1 cellular context compared by ENCODE assay signal in the genomic region with DNA sequence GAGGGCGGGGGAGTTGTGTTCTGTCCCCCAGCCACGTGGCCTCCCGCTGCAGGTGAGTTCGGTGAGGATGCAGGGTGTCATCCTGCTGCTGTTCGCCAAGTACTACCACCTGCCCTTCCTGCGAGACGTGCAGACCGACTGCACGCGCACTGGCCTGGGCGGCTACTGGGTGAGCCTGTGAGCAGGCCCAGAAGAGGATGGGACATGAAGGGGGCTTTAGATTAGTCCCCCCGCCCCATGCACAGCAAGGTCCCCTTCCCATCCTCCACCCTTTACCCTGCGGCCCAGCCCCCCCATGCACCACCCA.
TF ChIP-seq lines count a peak whose summit lies in the region.

No MANE protein-coding gene starts in this region.

TF ChIP-seq in IMR-90, 13 proteins besides CTCF, POLR2A, EP300 and RAD21:
- TF ChIP-seq SMC3 (IDR thresholded peaks at IDR 0.05; ENCODE audit: low read depth, low read length) (no peak), BHLHE40 (IDR thresholded peaks at IDR 0.05; ENCODE audit: low read depth, low read length) (no peak), RCOR1 (IDR thresholded peaks at IDR 0.05; ENCODE audit: insufficient replicate concordance, low read length) (no peak)
- TF ChIP-seq, protein P1, sequence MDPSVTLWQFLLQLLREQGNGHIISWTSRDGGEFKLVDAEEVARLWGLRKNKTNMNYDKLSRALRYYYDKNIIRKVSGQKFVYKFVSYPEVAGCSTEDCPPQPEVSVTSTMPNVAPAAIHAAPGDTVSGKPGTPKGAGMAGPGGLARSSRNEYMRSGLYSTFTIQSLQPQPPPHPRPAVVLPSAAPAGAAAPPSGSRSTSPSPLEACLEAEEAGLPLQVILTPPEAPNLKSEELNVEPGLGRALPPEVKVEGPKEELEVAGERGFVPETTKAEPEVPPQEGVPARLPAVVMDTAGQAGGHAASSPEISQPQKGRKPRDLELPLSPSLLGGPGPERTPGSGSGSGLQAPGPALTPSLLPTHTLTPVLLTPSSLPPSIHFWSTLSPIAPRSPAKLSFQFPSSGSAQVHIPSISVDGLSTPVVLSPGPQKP (IDR thresholded peaks at IDR 0.05; ENCODE audit: borderline replicate concordance, low read depth, low read length): no peak
